Comparison of ENCODE assay signal across 1 cellular context in the genomic region with DNA sequence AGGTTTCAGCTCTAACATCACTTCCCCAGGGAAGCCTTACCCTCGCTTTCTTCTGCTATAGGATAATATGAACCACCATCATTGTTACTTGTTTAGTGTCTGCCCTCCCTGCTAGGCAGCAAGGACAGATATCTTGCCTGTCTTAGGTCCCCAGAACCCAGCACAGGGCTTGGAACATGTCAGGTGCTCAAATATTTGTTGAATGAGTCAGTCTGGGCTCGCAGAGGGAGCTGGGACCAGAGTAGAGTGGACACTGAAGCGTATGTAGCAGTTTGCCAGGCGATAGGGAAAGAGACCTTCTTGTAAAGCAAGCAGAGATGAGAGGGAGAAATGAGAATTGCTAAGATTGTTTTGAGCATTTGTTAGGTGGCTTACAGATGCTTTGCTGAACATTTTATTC.
A peak's percentile ranks its signal among the peaks of the same experiment; 100 is the strongest.
TF ChIP-seq lines count a peak whose summit lies in the region.

No MANE protein-coding gene starts in this region.

TF ChIP-seq in HepG2, 621 proteins besides CTCF, POLR2A, EP300 and RAD21 (continued from another document and continues in another):
- TF ChIP-seq ZNF569 (CRISPR knock-in tag; IDR thresholded peaks at IDR 0.05; ENCODE audit: borderline replicate concordance) (no peak), FOXO4 (CRISPR knock-in tag; conservative IDR thresholded peaks at IDR 0.05) (no peak), PRDM10 (CRISPR knock-in tag; IDR thresholded peaks at IDR 0.05; ENCODE audit: low read depth) (no peak), ZNF572 (CRISPR knock-in tag; IDR thresholded peaks at IDR 0.05) (no peak), ZEB1 (IDR thresholded peaks at IDR 0.05; ENCODE audit: insufficient replicate concordance, low read depth) (no peak), PITX1 (CRISPR knock-in tag; IDR thresholded peaks at IDR 0.05) (peak; percentile 47; the same call in 1 of the 2 replicates), SRF (IDR thresholded peaks at IDR 0.05; ENCODE audit: low read depth, low read length) (no peak), TGIF2 (CRISPR knock-in tag; IDR thresholded peaks at IDR 0.05) (no peak), THAP9 (CRISPR knock-in tag; IDR thresholded peaks at IDR 0.05; ENCODE audit: borderline replicate concordance) (no peak), RBM39 (IDR thresholded peaks at IDR 0.05; ENCODE audit: low read depth, low read length, poor library complexity, severe bottlenecking) (no peak), ZXDC (CRISPR knock-in tag; IDR thresholded peaks at IDR 0.05) (no peak), REXO4 (CRISPR knock-in tag; IDR thresholded peaks at IDR 0.05; ENCODE audit: borderline replicate concordance) (no peak), ZNF629 (CRISPR knock-in tag; conservative IDR thresholded peaks at IDR 0.05) (no peak), CREB1 (IDR thresholded peaks at IDR 0.05) (no peak), CREB1 (CRISPR knock-in tag; IDR thresholded peaks at IDR 0.05) (no peak), FOXM1 (CRISPR knock-in tag; IDR thresholded peaks at IDR 0.05) (no peak), PREB (CRISPR knock-in tag; IDR thresholded peaks at IDR 0.05) (no peak), ZBTB44 (CRISPR knock-in tag; IDR thresholded peaks at IDR 0.05) (no peak), ZFYVE20 (CRISPR knock-in tag; IDR thresholded peaks at IDR 0.05; ENCODE audit: borderline replicate concordance, low read depth) (no peak), FOSL1 (CRISPR knock-in tag; IDR thresholded peaks at IDR 0.05; ENCODE audit: borderline replicate concordance) (peak; percentile 95), MAFF (IDR thresholded peaks at IDR 0.05; ENCODE audit: low read depth, low read length) (no peak), ZMAT3 (CRISPR knock-in tag; conservative IDR thresholded peaks at IDR 0.05) (no peak), SAFB2 (CRISPR knock-in tag; IDR thresholded peaks at IDR 0.05; ENCODE audit: borderline replicate concordance, low read depth) (no peak), TEAD2 (CRISPR knock-in tag; IDR thresholded peaks at IDR 0.05) (no peak), NAIF1 (CRISPR knock-in tag; IDR thresholded peaks at IDR 0.05; ENCODE audit: borderline replicate concordance) (no peak), STAG1 (CRISPR knock-in tag; IDR thresholded peaks at IDR 0.05) (no peak), XBP1 (CRISPR knock-in tag; IDR thresholded peaks at IDR 0.05) (no peak), HHEX (CRISPR knock-in tag; IDR thresholded peaks at IDR 0.05) (no peak), ZNF44 (CRISPR knock-in tag; IDR thresholded peaks at IDR 0.05) (no peak), ZNF780A (CRISPR knock-in tag; IDR thresholded peaks at IDR 0.05) (no peak), NPAS2 (CRISPR knock-in tag; IDR thresholded peaks at IDR 0.05; ENCODE audit: borderline replicate concordance) (no peak), TCF7L2 (IDR thresholded peaks at IDR 0.05; ENCODE audit: low read depth, low read length) (no peak), SAP130 (CRISPR knock-in tag; IDR thresholded peaks at IDR 0.05; ENCODE audit: low read depth) (peak; percentile 81), HOXA3 (CRISPR knock-in tag; IDR thresholded peaks at IDR 0.05) (no peak), FOXO1 (CRISPR knock-in tag; IDR thresholded peaks at IDR 0.05) (no peak), TBX3 (IDR thresholded peaks at IDR 0.05; ENCODE audit: borderline replicate concordance) (no peak), REL (CRISPR knock-in tag; conservative IDR thresholded peaks at IDR 0.05) (no peak), TMF1 (CRISPR knock-in tag; IDR thresholded peaks at IDR 0.05; ENCODE audit: low read depth) (no peak), MTERF4 (CRISPR knock-in tag; IDR thresholded peaks at IDR 0.05) (no peak), AGO1 (IDR thresholded peaks at IDR 0.05; ENCODE audit: low read depth, low read length, poor library complexity, severe bottlenecking) (no peak), ZSCAN22 (CRISPR knock-in tag; IDR thresholded peaks at IDR 0.05) (no peak), DMAP1 (CRISPR knock-in tag; IDR thresholded peaks at IDR 0.05) (no peak), HMG20A (CRISPR knock-in tag; IDR thresholded peaks at IDR 0.05; ENCODE audit: borderline replicate concordance) (no peak), TCF12 (IDR thresholded peaks at IDR 0.05) (no peak), TCF12 (CRISPR knock-in tag; IDR thresholded peaks at IDR 0.05) (no peak)
- TF ChIP-seq, protein P1, sequence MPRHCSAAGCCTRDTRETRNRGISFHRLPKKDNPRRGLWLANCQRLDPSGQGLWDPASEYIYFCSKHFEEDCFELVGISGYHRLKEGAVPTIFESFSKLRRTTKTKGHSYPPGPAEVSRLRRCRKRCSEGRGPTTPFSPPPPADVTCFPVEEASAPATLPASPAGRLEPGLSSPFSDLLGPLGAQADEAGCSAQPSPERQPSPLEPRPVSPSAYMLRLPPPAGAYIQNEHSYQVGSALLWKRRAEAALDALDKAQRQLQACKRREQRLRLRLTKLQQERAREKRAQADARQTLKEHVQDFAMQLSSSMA (CRISPR knock-in tag; IDR thresholded peaks at IDR 0.05), result no peak
- TF ChIP-seq, protein P2, sequence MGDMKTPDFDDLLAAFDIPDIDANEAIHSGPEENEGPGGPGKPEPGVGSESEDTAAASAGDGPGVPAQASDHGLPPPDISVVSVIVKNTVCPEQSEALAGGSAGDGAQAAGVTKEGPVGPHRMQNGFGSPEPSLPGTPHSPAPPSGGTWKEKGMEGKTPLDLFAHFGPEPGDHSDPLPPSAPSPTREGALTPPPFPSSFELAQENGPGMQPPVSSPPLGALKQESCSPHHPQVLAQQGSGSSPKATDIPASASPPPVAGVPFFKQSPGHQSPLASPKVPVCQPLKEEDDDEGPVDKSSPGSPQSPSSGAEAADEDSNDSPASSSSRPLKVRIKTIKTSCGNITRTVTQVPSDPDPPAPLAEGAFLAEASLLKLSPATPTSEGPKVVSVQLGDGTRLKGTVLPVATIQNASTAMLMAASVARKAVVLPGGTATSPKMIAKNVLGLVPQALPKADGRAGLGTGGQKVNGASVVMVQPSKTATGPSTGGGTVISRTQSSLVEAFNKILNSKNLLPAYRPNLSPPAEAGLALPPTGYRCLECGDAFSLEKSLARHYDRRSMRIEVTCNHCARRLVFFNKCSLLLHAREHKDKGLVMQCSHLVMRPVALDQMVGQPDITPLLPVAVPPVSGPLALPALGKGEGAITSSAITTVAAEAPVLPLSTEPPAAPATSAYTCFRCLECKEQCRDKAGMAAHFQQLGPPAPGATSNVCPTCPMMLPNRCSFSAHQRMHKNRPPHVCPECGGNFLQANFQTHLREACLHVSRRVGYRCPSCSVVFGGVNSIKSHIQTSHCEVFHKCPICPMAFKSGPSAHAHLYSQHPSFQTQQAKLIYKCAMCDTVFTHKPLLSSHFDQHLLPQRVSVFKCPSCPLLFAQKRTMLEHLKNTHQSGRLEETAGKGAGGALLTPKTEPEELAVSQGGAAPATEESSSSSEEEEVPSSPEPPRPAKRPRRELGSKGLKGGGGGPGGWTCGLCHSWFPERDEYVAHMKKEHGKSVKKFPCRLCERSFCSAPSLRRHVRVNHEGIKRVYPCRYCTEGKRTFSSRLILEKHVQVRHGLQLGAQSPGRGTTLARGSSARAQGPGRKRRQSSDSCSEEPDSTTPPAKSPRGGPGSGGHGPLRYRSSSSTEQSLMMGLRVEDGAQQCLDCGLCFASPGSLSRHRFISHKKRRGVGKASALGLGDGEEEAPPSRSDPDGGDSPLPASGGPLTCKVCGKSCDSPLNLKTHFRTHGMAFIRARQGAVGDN (CRISPR knock-in tag; IDR thresholded peaks at IDR 0.05), result no peak
